7 cellular contexts compared by ENCODE assay signal in genomic region chr19:45716314-45717130, GRCh38. TPM values are rescaled to one million over a fixed set of nuclear protein-coding genes. Genes with fewer than 3 reads are reported as not detected.
DNase-seq lines count a peak whose midpoint lies in the region; ATAC-seq, FAIRE-seq and TF ChIP-seq lines count a peak whose summit lies in the region.

No MANE protein-coding gene starts in this region.

- no peak for TF ChIP-seq CTCF in GM23338 (conservative IDR thresholded peaks at IDR 0.05; ENCODE audit: low read depth in 2 of 2)
- TF ChIP-seq CTCF in OCI-LY3 (IDR thresholded peaks at IDR 0.05; ENCODE audit: low read depth, low read length): no peak
- TF ChIP-seq CTCF in GM12878 (IDR thresholded peaks at IDR 0.05 in 2 of 3, conservative IDR thresholded peaks at IDR 0.05 in 1 of 3; ENCODE audit: control insufficient read depth in 2 of 3, extremely low read depth in 1 of 3, insufficient read depth in 1 of 3, low read depth in 3 of 3, low read length in 3 of 3): no peak
- no peak for TF ChIP-seq CTCF in smooth muscle cell (IDR thresholded peaks at IDR 0.05; ENCODE audit: borderline replicate concordance, insufficient read depth, poor library complexity, severe bottlenecking)

- RAD21 ChIA-PET in GM12878 (lab: Charles Lee; ENCODE audit: unreplicated experiment): interaction anchor here (0.6 to 2.6 kb wide), 15 partner anchors 9 to 238 kb away, joined by 3 to 25 read pairs (median 4); partner anchors contain the start of genes FBXO46, GIPR, QPCTL and SIX5

- under 1% methylated on average over 24 of the region's 24 CpGs for WGBS in GM12878 (ENCODE audit: insufficient coverage, insufficient replicate concordance, low lambda C conversion rate, missing lambda C conversion rate)
- 4% methylated on average over 24 of the region's 24 CpGs for whole genome bisulfite sequencing in smooth muscle cell (ENCODE audit: low lambda C conversion rate)

- TSS peak; percentile 61 for BruUV-seq in GM12878 (replicated peaks; lab: Mats Ljungman, UMichigan)

- SMC1A ChIA-PET in GM12878 (lab: Charles Lee; ENCODE audit: uncharacterized antibody, unreplicated experiment): interaction anchor here (0.6 to 4.9 kb wide), 16 partner anchors 10 to 238 kb away, joined by 3 to 35 read pairs (median 4); partner anchors contain the start of genes DMWD, FBXO46, QPCTL and SIX5

- H3K9ac ChIP-seq in OCI-LY3 (ENCODE audit: low read length) (peak overlapping the region; percentile 90), GM12878 (ENCODE audit: control insufficient read depth, insufficient read depth, low read length) (peak overlapping the region; percentile 99), smooth muscle cell (ENCODE audit: low read depth) (peak overlapping the region; percentile 83)

- H2AFZ ChIP-seq in GM23338 (no peak overlapping the region), OCI-LY3 (ENCODE audit: low read depth, low read length) (peak overlapping the region; percentile 18; the same call in 1 of the 2 replicates), GM12878 (ENCODE audit: control insufficient read depth, low read depth, low read length) (peak overlapping the region; percentile 19), smooth muscle cell (ENCODE audit: low read depth) (peak overlapping the region; percentile 52)

- peak overlapping the region; percentile 99 for H3K27ac Mint-ChIP-seq in GM23338

- in situ Hi-C loops in GM12878 (cut with MboI): no loop called here

- peak overlapping the region; percentile 87 for H3K27ac ChIP-seq in GM23338 (ENCODE audit: low read depth)
- peak overlapping the region; percentile 47 for H3K27ac ChIP-seq in OCI-LY3 (ENCODE audit: low read length)
- H3K27ac ChIP-seq in GM12878 (ENCODE audit: control insufficient read depth, insufficient read depth): peak overlapping the region; percentile 97
- H3K27ac ChIP-seq in smooth muscle cell (ENCODE audit: low read depth): peak overlapping the region; percentile 59

- no peaks in the 10 kb centered on the region for H4K20me1 ChIP-seq in GM23338 (replicated peaks; ENCODE audit: insufficient read depth)
- H4K20me1 ChIP-seq in OCI-LY3 (ENCODE audit: insufficient read depth, low read length): no peaks in the 10 kb centered on the region
- no peaks in the 10 kb centered on the region for H4K20me1 ChIP-seq in GM12878 (ENCODE audit: control insufficient read depth, insufficient read depth)
- no peaks in the 10 kb centered on the region for H4K20me1 ChIP-seq in smooth muscle cell (ENCODE audit: low read depth)

- no peaks in the 10 kb centered on the region for H3K9me2 ChIP-seq in GM23338 (ENCODE audit: insufficient read depth)

- ATAC-seq in GM23338 (peak; percentile 9), GM12878 (peak; percentile 4), HG03025 (IDR thresholded peaks at IDR 0.05; ENCODE audit: low FRiP score, unreplicated experiment) (no peak)
- no peak for ATAC-seq in activated CD4-positive, CD25-positive, alpha-beta regulatory T cell treated with anti-CD3 and anti-CD28 coated beads, Interleukin-2, amount 50 U/mL, for 24 hours

- no peaks in the 10 kb centered on the region for H3K9me3 Mint-ChIP-seq in GM23338

- peaks cover 6% of the 10 kb centered on the region for H3K36me3 ChIP-seq in GM23338 (ENCODE audit: insufficient read depth)
- H3K36me3 ChIP-seq in OCI-LY3 (replicated peaks; ENCODE audit: low read depth, low read length): peaks cover 27% of the 10 kb centered on the region
- H3K36me3 ChIP-seq in GM12878 (ENCODE audit: control insufficient read depth in 2 of 2, insufficient read depth in 2 of 2, low read length in 1 of 2): peaks cover 16 to 17% of the 10 kb centered on the region in 2 experiments; a peak in 3 of 4 replicates
- no peaks in the 10 kb centered on the region for H3K36me3 ChIP-seq in smooth muscle cell (ENCODE audit: low read depth)

- FAIRE-seq in GM12878 (lab: Jason Lieb, UNC): peak; percentile 62

- no peak for TF ChIP-seq RAD21 in GM12878 (IDR thresholded peaks at IDR 0.05; ENCODE audit: insufficient read depth, low read depth, low read length)

- H3K4me2 ChIP-seq in GM23338 (peak overlapping the region; percentile 90), OCI-LY3 (ENCODE audit: low read length) (peak overlapping the region; percentile 86), GM12878 (ENCODE audit: control insufficient read depth, insufficient read depth) (peak overlapping the region; percentile 92), smooth muscle cell (peak overlapping the region; percentile 96)

- peaks cover 22% of the 10 kb centered on the region for H3K27me3 Mint-ChIP-seq in GM23338 (ENCODE audit: insufficient read depth, low read depth, poor library complexity)

- intact Hi-C loops in GM12878 (cut with micrococcal nuclease; ENCODE audit: unreplicated experiment): no loop called here

- H3K4me1 Mint-ChIP-seq in GM23338: peaks cover 31% of the 10 kb centered on the region

- H3K79me2 ChIP-seq in GM23338 (replicated peaks; ENCODE audit: insufficient read depth): peaks cover 52% of the 10 kb centered on the region
- peaks cover 58% of the 10 kb centered on the region for H3K79me2 ChIP-seq in OCI-LY3 (ENCODE audit: low read length)
- H3K79me2 ChIP-seq in GM12878 (ENCODE audit: control insufficient read depth, insufficient read depth, low read length): peaks cover 74% of the 10 kb centered on the region
- peaks cover 59% of the 10 kb centered on the region for H3K79me2 ChIP-seq in smooth muscle cell (ENCODE audit: low read depth)

- no peaks in the 10 kb centered on the region for H3K27me3 ChIP-seq in GM23338 (ENCODE audit: insufficient read depth)
- no peaks in the 10 kb centered on the region for H3K27me3 ChIP-seq in OCI-LY3 (ENCODE audit: low read depth, low read length)
- H3K27me3 ChIP-seq in GM12878 (replicated peaks in 1 of 2; ENCODE audit: control insufficient read depth in 2 of 2, insufficient read depth in 2 of 2, low read length in 1 of 2): no peaks in the 10 kb centered on the region
- no peaks in the 10 kb centered on the region for H3K27me3 ChIP-seq in smooth muscle cell (ENCODE audit: low read depth)

- peak; percentile 61 for DNase-seq in GM23338 (ENCODE audit: low spot score)
- DNase-seq in GM12878 (ENCODE audit: low read depth, low spot score): no peak
- peak; percentile 44 for DNase-seq in iPS-NIHi11 (ENCODE audit: low spot score)
- DNase-seq in smooth muscle cell (lab: John Stamatoyannopoulos, UW; ENCODE audit: unreplicated experiment): no peak

- CTCF ChIA-PET in GM12878 (lab: Yijun Ruan, JAX): interaction anchor here (0.7 to 4.8 kb wide), 15 partner anchors 10 to 204 kb away, joined by 3 to 53 read pairs (median 6); partner anchors contain the start of genes FBXO46, GIPR, QPCTL and SIX5

- H3K4me1 ChIP-seq in GM23338 (ENCODE audit: insufficient read depth) (peaks cover 18% of the 10 kb centered on the region), OCI-LY3 (ENCODE audit: low read length) (peaks cover 17% of the 10 kb centered on the region), GM12878 (ENCODE audit: control insufficient read depth, insufficient read depth, low read length) (peaks cover 13% of the 10 kb centered on the region), smooth muscle cell (ENCODE audit: low read depth) (no peaks in the 10 kb centered on the region)

- peaks cover 26% of the 10 kb centered on the region for H3K36me3 Mint-ChIP-seq in GM23338 (ENCODE audit: low read depth)

- TF ChIP-seq POLR2A in GM12878 (IDR thresholded peaks at IDR 0.05; ENCODE audit: low read depth, low read length): no peak

- no peak for TF ChIP-seq EP300 in GM12878 (IDR thresholded peaks at IDR 0.05; ENCODE audit: borderline replicate concordance in 1 of 2, control insufficient read depth in 1 of 2, low read depth in 2 of 2, low read length in 2 of 2)

- H3F3A ChIP-seq in GM23338 (replicated peaks; ENCODE audit: low read depth) (peaks cover 10% of the 10 kb centered on the region), smooth muscle cell (ENCODE audit: low read depth) (no peaks in the 10 kb centered on the region)

- H3K4me3 ChIP-seq in GM23338 (peak overlapping the region; percentile 74), OCI-LY3 (ENCODE audit: low read length) (peak overlapping the region; percentile 83), GM12878 (peak overlapping the region; percentile 95), smooth muscle cell (peak overlapping the region; percentile 85)

- peak overlapping the region; percentile 95 for H3K4me3 Mint-ChIP-seq in GM23338

- POLR2A ChIA-PET in GM12878 (lab: Charles Lee): interaction anchor here (0.5 to 5.9 kb wide), 19 partner anchors 9 to 1910 kb away, joined by 3 to 58 read pairs (median 4); partner anchors contain the start of genes FBXO46, QPCTL, SIX5 and SNRPD2

- no peaks in the 10 kb centered on the region for H3K9me3 ChIP-seq in OCI-LY3 (ENCODE audit: insufficient read depth, low read length)
- no peaks in the 10 kb centered on the region for H3K9me3 ChIP-seq in GM12878 (replicated peaks; ENCODE audit: control insufficient read depth, insufficient read depth, low read length)
- H3K9me3 ChIP-seq in smooth muscle cell (replicated peaks; ENCODE audit: low read depth): no peaks in the 10 kb centered on the region

RNA-seq across cellular contexts. Expression of gene FBXO46, which starts 14.2 kb away (rescaled TPM):
- 34.4 and 35.8 TPM in 2 replicates for total RNA-seq in GM23338 (2014; rRNA removed; shearing (Covaris generic))
- polyA plus RNA-seq in GM23338 (2016; fragmentation: Nextera tagmentation; extraction: Ambion mirVana) (9.4 and 12.0 TPM in 2 replicates), GM12878 (2011; rRNA removed) (4.3 and 5.9 TPM in 2 replicates), GM12878 (2014; fragmentation: Illumina TruSeq; extraction: Trizol) (11.3 and 17.2 TPM in 2 replicates), GM12878 (2014; fragmentation: Nextera tagmentation; extraction: Ambion mirVana) (1 to 10 TPM; 2.5 to 7.1 TPM), GM12878 (2014; rRNA removed) (25.3 and 31.3 TPM in 2 replicates), GM12878 (2016; fragmentation: Nextera tagmentation; extraction: Ambion mirVana) (10 to 100 TPM; 16.1 to 28.8 TPM), smooth muscle cell (7.9 and 13.1 TPM in 2 replicates)
- total RNA-seq in GM12878 (2013; cell fraction: nucleolus; rRNA removed): 42.3 and 45.5 TPM in 2 replicates
- total RNA-seq in GM12878 (2014; rRNA removed) (23.6 and 26.4 TPM in 2 replicates), GM12878 (2014; rRNA removed; fragmentation: Illumina TruSeq; extraction: Trizol) (8.3 and 11.0 TPM in 2 replicates), GM12878 (2021) (50.4 and 61.5 TPM in 2 replicates), smooth muscle cell (5.6 and 7.2 TPM in 2 replicates)
- polyA plus RNA-seq in GM12878 (2011; ENCODE audit: low read depth): 8.0 TPM
- 10.1 and 12.8 TPM in 2 replicates for polyA plus RNA-seq in GM12878 (2011; cell fraction: cytosol; rRNA removed)
- polyA plus RNA-seq in GM12878 (2011; cell fraction: nucleus; rRNA removed): 23.3 and 70.0 TPM in 2 replicates
- 20.2 and 20.5 TPM in 2 replicates for polyA plus RNA-seq in GM12878 (2012)
- polyA minus RNA-seq in GM12878 (2011; rRNA and poly(A)+ RNA removed): 6.6 and 15.0 TPM in 2 replicates
- 9.8 and 11.3 TPM in 2 replicates for polyA minus RNA-seq in GM12878 (2011; cell fraction: cytosol; rRNA and poly(A)+ RNA removed)
- 5.2 and 19.3 TPM in 2 replicates for polyA minus RNA-seq in GM12878 (2011; cell fraction: nucleus; rRNA and poly(A)+ RNA removed)

RNA-seq across cellular contexts. Expression of gene MEIOSIN, which starts 16.7 kb away (rescaled TPM):
- 0.16 and 0.28 TPM in 2 replicates for total RNA-seq in GM23338 (2014; rRNA removed; shearing (Covaris generic))
- 0.21 TPM in 1 of 2 replicates, not detected in the other for polyA plus RNA-seq in GM23338 (2016; fragmentation: Nextera tagmentation; extraction: Ambion mirVana)
- not detected in 2 replicates for total RNA-seq in GM12878 (2013; cell fraction: nucleolus; rRNA removed)
- 0.11 and 0.17 TPM in 2 replicates for total RNA-seq in GM12878 (2014; rRNA removed)
- total RNA-seq in GM12878 (2014; rRNA removed; fragmentation: Illumina TruSeq; extraction: Trizol): not detected in 2 replicates
- not detected in 2 replicates for total RNA-seq in GM12878 (2021)
- not detected for polyA plus RNA-seq in GM12878 (2011; ENCODE audit: low read depth)
- polyA plus RNA-seq in GM12878 (2011; rRNA removed): 0.04 and 0.11 TPM in 2 replicates
- polyA plus RNA-seq in GM12878 (2011; cell fraction: cytosol; rRNA removed): 0.15 and 0.17 TPM in 2 replicates
- polyA plus RNA-seq in GM12878 (2011; cell fraction: nucleus; rRNA removed): 0.15 and 0.16 TPM in 2 replicates
- 0.07 and 0.08 TPM in 2 replicates for polyA plus RNA-seq in GM12878 (2012)
- polyA plus RNA-seq in GM12878 (2014; fragmentation: Illumina TruSeq; extraction: Trizol): 0.06 TPM in 1 of 2 replicates, not detected in the other
- not detected for polyA plus RNA-seq in GM12878 (2014; fragmentation: Nextera tagmentation; extraction: Ambion mirVana)
- 0.04 and 0.05 TPM in 2 replicates for polyA plus RNA-seq in GM12878 (2014; rRNA removed)
- under 1 TPM; 0.19 to 0.66 TPM for polyA plus RNA-seq in GM12878 (2016; fragmentation: Nextera tagmentation; extraction: Ambion mirVana)
- 0.10 and 0.15 TPM in 2 replicates for polyA minus RNA-seq in GM12878 (2011; rRNA and poly(A)+ RNA removed)
- not detected in 2 replicates for polyA minus RNA-seq in GM12878 (2011; cell fraction: cytosol; rRNA and poly(A)+ RNA removed)
- polyA minus RNA-seq in GM12878 (2011; cell fraction: nucleus; rRNA and poly(A)+ RNA removed): not detected in 2 replicates
- total RNA-seq in smooth muscle cell: not detected in 2 replicates
- 0.12 TPM in 1 of 2 replicates, not detected in the other for polyA plus RNA-seq in smooth muscle cell

RNA-seq across cellular contexts. Expression of gene QPCTL, which starts 24.1 kb away (rescaled TPM):
- 23.0 and 26.2 TPM in 2 replicates for total RNA-seq in GM23338 (2014; rRNA removed; shearing (Covaris generic))
- polyA plus RNA-seq in GM23338 (2016; fragmentation: Nextera tagmentation; extraction: Ambion mirVana) (8.6 and 10.6 TPM in 2 replicates), GM12878 (2011; rRNA removed) (6.1 and 11.3 TPM in 2 replicates), GM12878 (2014; fragmentation: Illumina TruSeq; extraction: Trizol) (7.4 and 9.0 TPM in 2 replicates), GM12878 (2014; fragmentation: Nextera tagmentation; extraction: Ambion mirVana) (1 to 10 TPM; 1.1 to 1.7 TPM), GM12878 (2014; rRNA removed) (21.0 and 24.1 TPM in 2 replicates), GM12878 (2016; fragmentation: Nextera tagmentation; extraction: Ambion mirVana) (10 to 100 TPM; 11.1 to 12.6 TPM), smooth muscle cell (10.0 and 13.3 TPM in 2 replicates)
- total RNA-seq in GM12878 (2013; cell fraction: nucleolus; rRNA removed): 10.1 and 11.3 TPM in 2 replicates
- total RNA-seq in GM12878 (2014; rRNA removed) (17.5 and 19.4 TPM in 2 replicates), GM12878 (2014; rRNA removed; fragmentation: Illumina TruSeq; extraction: Trizol) (6.9 and 7.6 TPM in 2 replicates), GM12878 (2021) (22.6 and 23.9 TPM in 2 replicates), smooth muscle cell (12.2 and 12.9 TPM in 2 replicates)
- polyA plus RNA-seq in GM12878 (2011; ENCODE audit: low read depth): 8.6 TPM
- polyA plus RNA-seq in GM12878 (2011; cell fraction: cytosol; rRNA removed): 21.2 and 21.3 TPM in 2 replicates
- polyA plus RNA-seq in GM12878 (2011; cell fraction: nucleus; rRNA removed): 61.2 and 61.4 TPM in 2 replicates
- polyA plus RNA-seq in GM12878 (2012): 13.0 and 16.8 TPM in 2 replicates
- 9.5 and 15.0 TPM in 2 replicates for polyA minus RNA-seq in GM12878 (2011; rRNA and poly(A)+ RNA removed)
- 6.7 and 7.9 TPM in 2 replicates for polyA minus RNA-seq in GM12878 (2011; cell fraction: cytosol; rRNA and poly(A)+ RNA removed)
- 9.9 and 10.3 TPM in 2 replicates for polyA minus RNA-seq in GM12878 (2011; cell fraction: nucleus; rRNA and poly(A)+ RNA removed)

RNA-seq across cellular contexts. Expression of gene SNRPD2, which starts 24.8 kb away (rescaled TPM):
- total RNA-seq in GM23338 (2014; rRNA removed; shearing (Covaris generic)): 169 and 226 TPM in 2 replicates
- polyA plus RNA-seq in GM23338 (2016; fragmentation: Nextera tagmentation; extraction: Ambion mirVana) (1,375 and 1,400 TPM in 2 replicates), GM12878 (2011; rRNA removed) (939 and 1,096 TPM in 2 replicates), GM12878 (2014; fragmentation: Illumina TruSeq; extraction: Trizol) (529 and 569 TPM in 2 replicates), GM12878 (2014; fragmentation: Nextera tagmentation; extraction: Ambion mirVana) (1,000 to 10,000 TPM; 3,237 to 3,621 TPM), GM12878 (2014; rRNA removed) (736 and 920 TPM in 2 replicates), GM12878 (2016; fragmentation: Nextera tagmentation; extraction: Ambion mirVana) (1,000 to 10,000 TPM; 1,262 to 1,451 TPM), smooth muscle cell (637 and 690 TPM in 2 replicates)
- total RNA-seq in GM12878 (2013; cell fraction: nucleolus; rRNA removed): 19.1 and 20.3 TPM in 2 replicates
- total RNA-seq in GM12878 (2014; rRNA removed) (600 and 677 TPM in 2 replicates), GM12878 (2014; rRNA removed; fragmentation: Illumina TruSeq; extraction: Trizol) (526 and 536 TPM in 2 replicates), GM12878 (2021) (806 and 844 TPM in 2 replicates), smooth muscle cell (234 and 284 TPM in 2 replicates)
- 1,217 TPM for polyA plus RNA-seq in GM12878 (2011; ENCODE audit: low read depth)
- polyA plus RNA-seq in GM12878 (2011; cell fraction: cytosol; rRNA removed): 658 and 666 TPM in 2 replicates
- polyA plus RNA-seq in GM12878 (2011; cell fraction: nucleus; rRNA removed): 281 and 330 TPM in 2 replicates
- 408 and 604 TPM in 2 replicates for polyA plus RNA-seq in GM12878 (2012)
- 108 and 145 TPM in 2 replicates for polyA minus RNA-seq in GM12878 (2011; rRNA and poly(A)+ RNA removed)
- 68.6 and 75.2 TPM in 2 replicates for polyA minus RNA-seq in GM12878 (2011; cell fraction: cytosol; rRNA and poly(A)+ RNA removed)
- polyA minus RNA-seq in GM12878 (2011; cell fraction: nucleus; rRNA and poly(A)+ RNA removed): 41.1 and 50.2 TPM in 2 replicates

RNA-seq across cellular contexts. Expression of gene GIPR, which starts 48.5 kb away (rescaled TPM):
- 0.19 and 0.42 TPM in 2 replicates for total RNA-seq in GM23338 (2014; rRNA removed; shearing (Covaris generic))
- polyA plus RNA-seq in GM23338 (2016; fragmentation: Nextera tagmentation; extraction: Ambion mirVana) (1.2 and 1.4 TPM in 2 replicates), GM12878 (2011; rRNA removed) (12.3 and 13.8 TPM in 2 replicates), GM12878 (2014; fragmentation: Illumina TruSeq; extraction: Trizol) (10.5 and 13.6 TPM in 2 replicates), GM12878 (2014; fragmentation: Nextera tagmentation; extraction: Ambion mirVana) (1 to 10 TPM; 1.7 TPM), GM12878 (2014; rRNA removed) (26.3 and 27.1 TPM in 2 replicates), GM12878 (2016; fragmentation: Nextera tagmentation; extraction: Ambion mirVana) (1 to 10 TPM; 4.2 to 5.4 TPM), smooth muscle cell (2.4 and 3.4 TPM in 2 replicates)
- total RNA-seq in GM12878 (2013; cell fraction: nucleolus; rRNA removed): 85.9 and 95.2 TPM in 2 replicates
- total RNA-seq in GM12878 (2014; rRNA removed) (14.5 and 17.8 TPM in 2 replicates), GM12878 (2014; rRNA removed; fragmentation: Illumina TruSeq; extraction: Trizol) (17.9 and 18.0 TPM in 2 replicates), GM12878 (2021) (22.1 and 25.6 TPM in 2 replicates), smooth muscle cell (0.99 and 1.8 TPM in 2 replicates)
- 19.2 TPM for polyA plus RNA-seq in GM12878 (2011; ENCODE audit: low read depth)
- polyA plus RNA-seq in GM12878 (2011; cell fraction: cytosol; rRNA removed): 9.7 and 14.7 TPM in 2 replicates
- 121 and 135 TPM in 2 replicates for polyA plus RNA-seq in GM12878 (2011; cell fraction: nucleus; rRNA removed)
- polyA plus RNA-seq in GM12878 (2012): 31.5 and 53.5 TPM in 2 replicates
- polyA minus RNA-seq in GM12878 (2011; rRNA and poly(A)+ RNA removed): 19.0 and 34.2 TPM in 2 replicates
- polyA minus RNA-seq in GM12878 (2011; cell fraction: cytosol; rRNA and poly(A)+ RNA removed): 7.2 and 8.6 TPM in 2 replicates
- 47.6 and 63.2 TPM in 2 replicates for polyA minus RNA-seq in GM12878 (2011; cell fraction: nucleus; rRNA and poly(A)+ RNA removed)

Comparison
In these comparisons a context has a peak if more than half of its experiments do, and no peak if none do; other contexts are left out.
1. ATAC-seq: peak in GM23338 (single experiment) and GM12878 (single experiment); none in activated CD4-positive, CD25-positive, alpha-beta regulatory T cell treated with anti-CD3 and anti-CD28 coated beads, Interleukin-2, amount 50 U/mL, for 24 hours (0 of 2) and HG03025 (single experiment).
2. DNase-seq: peak in GM23338 (single experiment) and iPS-NIHi11 (single experiment); none in GM12878 (single experiment) and smooth muscle cell (single experiment).
3. H3K27ac ChIP-seq: peak in every context shown above with its lines; median percentile 97 in GM12878; 87 in GM23338; 59 in smooth muscle cell; 47 in OCI-LY3.
4. Peak in every context shown above with its lines, with median percentiles within 50 percentile points of each other: H3K4me2 ChIP-seq, H3K4me3 ChIP-seq and H3K9ac ChIP-seq.